In the genomic region with DNA sequence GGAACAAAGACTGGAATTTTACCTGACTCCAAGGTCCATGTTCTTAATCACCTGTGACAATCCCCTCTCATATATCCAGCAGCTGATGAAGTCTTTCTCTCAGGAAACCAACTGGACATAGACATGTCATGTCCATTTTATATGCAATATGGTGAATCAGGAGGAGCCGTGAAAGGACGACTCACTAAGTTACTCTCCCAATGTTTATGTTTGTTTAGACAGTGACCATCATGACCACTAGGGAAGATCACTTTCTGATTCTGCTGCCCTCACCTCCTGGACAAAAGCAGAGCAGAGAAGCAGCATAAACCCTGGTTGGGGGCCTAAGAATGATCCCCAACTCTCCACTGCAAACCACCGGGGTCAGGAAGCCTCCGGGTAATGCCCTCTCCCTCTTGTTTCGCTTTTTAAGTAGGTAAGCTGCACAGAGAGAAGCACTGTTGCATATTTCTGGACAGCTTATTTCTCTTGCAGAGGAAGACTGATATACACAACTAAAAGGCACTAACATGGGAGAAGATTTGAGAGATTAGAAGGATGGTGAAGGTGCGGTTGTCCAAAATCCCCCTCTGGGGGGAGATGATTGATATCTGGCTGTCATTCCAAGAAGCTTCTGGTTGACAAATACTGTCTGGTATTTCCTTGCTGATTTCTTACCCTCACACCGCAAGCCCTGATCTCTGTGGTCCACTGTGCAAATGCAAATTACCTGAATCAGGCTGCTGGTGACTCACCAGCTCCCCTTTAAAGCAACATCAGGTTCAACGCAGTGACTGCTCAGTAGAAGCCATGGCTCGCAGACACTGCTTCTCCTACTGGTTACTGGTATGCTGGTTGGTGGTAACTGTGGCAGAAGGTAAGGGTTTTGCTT, we compare ENCODE assay signal across 9 cellular contexts. TPM values are rescaled to one million over a fixed set of nuclear protein-coding genes. Genes with fewer than 3 reads are reported as not detected.
DNase-seq lines count a peak whose midpoint lies in the region; ATAC-seq and TF ChIP-seq lines count a peak whose summit lies in the region.
"Had no signal": no experiment of that assay in that cellular context is flagged by ENCODE, and none has a peak within 500 bp of the region (broad histone marks: within the 10 kb centered on the region; RNA-seq: fewer than 3 reads in every experiment).

A gene with protein sequence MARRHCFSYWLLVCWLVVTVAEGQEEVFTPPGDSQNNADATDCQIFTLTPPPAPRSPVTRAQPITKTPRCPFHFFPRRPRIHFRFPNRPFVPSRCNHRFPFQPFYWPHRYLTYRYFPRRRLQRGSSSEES (plus strand): TSS at position 773 of the 871 bp plus-strand sequence. CDS start 17 bp downstream, at position 790.

- CTCF ChIA-PET in HCT116 (lab: Charles Lee) (interaction anchor here (1.3 kb wide), 1 partner anchor 293 kb away, joined by 3 read pairs; no protein-coding TSS in a partner anchor), A673 (lab: Charles Lee) (no interaction called here)

- POLR2A ChIA-PET in HCT116 (lab: Charles Lee) (no interaction called here), A673 (lab: Charles Lee; ENCODE audit: low non-redundant PET) (no interaction called here)

- H3K36me3 ChIP-seq in HCT116 (ENCODE audit: control insufficient read depth in 1 of 2, insufficient read depth in 2 of 2, low read length in 2 of 2) (no peaks in the 10 kb centered on the region), A673 (ENCODE audit: insufficient read depth, low read length, poor library complexity, severe bottlenecking) (no peaks in the 10 kb centered on the region)
- H3K36me3 ChIP-seq: neutrophil had no signal

- peak within 1 kb of the TSS; percentile 20; the same call in 1 of the 2 replicates for H3K4me2 ChIP-seq in HCT116 (ENCODE audit: low read length)

- intact Hi-C loops in HCT116 (cut with micrococcal nuclease) (no loop called here), A673 (cut with micrococcal nuclease; ENCODE audit: unreplicated experiment) (no loop called here)

- H4K20me1 ChIP-seq in HCT116 (ENCODE audit: insufficient read depth), result no peaks in the 10 kb centered on the region

- ATAC-seq in HCT116, result peak; percentile 77

- H3K27me3 ChIP-seq in HCT116 (ENCODE audit: insufficient read depth, low read length), result no peaks in the 10 kb centered on the region
- no peaks in the 10 kb centered on the region for H3K27me3 ChIP-seq in A673 (replicated peaks; ENCODE audit: insufficient read depth, low read depth, low read length, poor library complexity)
- H3K27me3 ChIP-seq: neutrophil had no signal

- RAD21 ChIA-PET in HCT116 (lab: Charles Lee; ENCODE audit: low non-redundant PET in 1 of 2, low total read pairs in 2 of 2, uncharacterized antibody in 2 of 2, unreplicated experiment in 2 of 2), result no interaction called here

- H3K9me3 ChIP-seq in HCT116 (ENCODE audit: control insufficient read depth in 1 of 2, insufficient read depth in 1 of 2, low read depth in 1 of 2, low read length in 2 of 2) (no peaks in the 10 kb centered on the region), A673 (ENCODE audit: low read depth, low read length, poor library complexity, severe bottlenecking) (no peaks in the 10 kb centered on the region)
- H3K9me3 ChIP-seq: neutrophil had no signal

- no peak within 1 kb of the TSS for H3K4me3 Mint-ChIP-seq in nephron progenitor cell

- TF ChIP-seq POLR2A in HCT116 (IDR thresholded peaks at IDR 0.05; ENCODE audit: borderline replicate concordance, extremely low read depth, insufficient read depth, insufficient read length), result no peak

- H3K9me3 Mint-ChIP-seq in nephron progenitor cell, result no peaks in the 10 kb centered on the region

- no peak within 1 kb of the TSS for H3K9ac ChIP-seq in HCT116 (ENCODE audit: low read length)

- no peak within 1 kb of the TSS for H2AFZ ChIP-seq in HCT116 (ENCODE audit: low read depth, low read length, poor library complexity, severe bottlenecking)

- TF ChIP-seq CTCF in HCT116 (IDR thresholded peaks at IDR 0.05 in 2 of 3, conservative IDR thresholded peaks at IDR 0.05 in 1 of 3; ENCODE audit: borderline replicate concordance in 1 of 3, insufficient read depth in 1 of 3, low read depth in 2 of 3, low read length in 2 of 3) (peak in 2 of 3 experiments; percentile 14 to 31; a peak in 3 of 6 replicates), choroid plexus epithelial cell (conservative IDR thresholded peaks at IDR 0.05; ENCODE audit: low read depth, low read length) (peak; percentile 31), nephron progenitor cell (IDR thresholded peaks at IDR 0.05) (no peak), A673 (conservative IDR thresholded peaks at IDR 0.05; ENCODE audit: low read depth, low read length) (no peak)

- H3K79me2 ChIP-seq in HCT116 (ENCODE audit: insufficient read depth, low read length), result no peaks in the 10 kb centered on the region

- H3K4me3 ChIP-seq in HCT116 (replicated peaks in 1 of 2; ENCODE audit: low read depth in 1 of 2, low read length in 2 of 2) (no peak within 1 kb of the TSS), choroid plexus epithelial cell (ENCODE audit: low read depth, low read length) (no peak within 1 kb of the TSS), A673 (ENCODE audit: low read depth, low read length, poor library complexity, severe bottlenecking) (no peak within 1 kb of the TSS)

- no peaks in the 10 kb centered on the region for H3K9me2 ChIP-seq in HCT116 (ENCODE audit: insufficient read depth)

- peaks cover 15% of the 10 kb centered on the region for H3K4me1 Mint-ChIP-seq in nephron progenitor cell

- BruUV-seq in HCT116 (replicated peaks; lab: Mats Ljungman, UMichigan), result no TSS peak
- no TSS peak for BruUV-seq in A673 (replicated peaks; lab: Mats Ljungman, UMichigan)

- H3K4me1 ChIP-seq in HCT116 (ENCODE audit: control insufficient read depth in 1 of 2, insufficient read depth in 2 of 2, low read length in 2 of 2) (peaks cover 0 to 9% of the 10 kb centered on the region in 2 experiments; a peak in 2 of 4 replicates), A673 (ENCODE audit: insufficient read depth, low read length, poor library complexity, severe bottlenecking) (no peaks in the 10 kb centered on the region)

- DNase-seq in NCI-H146 (lab: John Stamatoyannopoulos, UW), result peak; percentile 17
- DNase-seq in NCI-H146 treated with DMSO at 0.1 percent for 48 hours (lab: John Stamatoyannopoulos, UW; ENCODE audit: unreplicated experiment), result no peak
- no peak for DNase-seq in HCT116 (ENCODE audit: low read depth, low spot score)
- peak; percentile 34 for DNase-seq in NAMALWA (ENCODE audit: low spot score)
- peak; percentile 71 for DNase-seq in choroid plexus epithelial cell (ENCODE audit: low read depth)
- DNase-seq in nephron progenitor cell, result no peak
- DNase-seq in A673 (ENCODE audit: low spot score), result no peak
- DNase-seq in pons (ENCODE audit: low spot score), result no peak

- H3K27ac ChIP-seq in HCT116 (ENCODE audit: low read depth, low read length), result no peak within 1 kb of the TSS
- H3K27ac ChIP-seq in A673 (ENCODE audit: low read depth, low read length, poor library complexity, severe bottlenecking), result no peak within 1 kb of the TSS
- H3K27ac ChIP-seq: neutrophil had no signal

- peaks cover 11% of the 10 kb centered on the region for H3K27me3 Mint-ChIP-seq in nephron progenitor cell (ENCODE audit: low read depth, poor library complexity)

- no peaks in the 10 kb centered on the region for H3K36me3 Mint-ChIP-seq in nephron progenitor cell (ENCODE audit: low read depth)

- TF ChIP-seq RAD21 in HCT116 (IDR thresholded peaks at IDR 0.05; ENCODE audit: low read depth), result no peak

- no peak within 1 kb of the TSS for H3K27ac Mint-ChIP-seq in nephron progenitor cell

TF ChIP-seq in HCT116, 20 proteins besides CTCF, POLR2A, EP300 and RAD21 (continues in another document):
- no peak for TF ChIP-seq FOSL1 (IDR thresholded peaks at IDR 0.05; ENCODE audit: low read depth)
- TF ChIP-seq EGR1 (IDR thresholded peaks at IDR 0.05; ENCODE audit: low read depth), result no peak
- no peak for TF ChIP-seq ZNF274 (IDR thresholded peaks at IDR 0.05; ENCODE audit: low read depth, low read length)
- TF ChIP-seq, protein P1, sequence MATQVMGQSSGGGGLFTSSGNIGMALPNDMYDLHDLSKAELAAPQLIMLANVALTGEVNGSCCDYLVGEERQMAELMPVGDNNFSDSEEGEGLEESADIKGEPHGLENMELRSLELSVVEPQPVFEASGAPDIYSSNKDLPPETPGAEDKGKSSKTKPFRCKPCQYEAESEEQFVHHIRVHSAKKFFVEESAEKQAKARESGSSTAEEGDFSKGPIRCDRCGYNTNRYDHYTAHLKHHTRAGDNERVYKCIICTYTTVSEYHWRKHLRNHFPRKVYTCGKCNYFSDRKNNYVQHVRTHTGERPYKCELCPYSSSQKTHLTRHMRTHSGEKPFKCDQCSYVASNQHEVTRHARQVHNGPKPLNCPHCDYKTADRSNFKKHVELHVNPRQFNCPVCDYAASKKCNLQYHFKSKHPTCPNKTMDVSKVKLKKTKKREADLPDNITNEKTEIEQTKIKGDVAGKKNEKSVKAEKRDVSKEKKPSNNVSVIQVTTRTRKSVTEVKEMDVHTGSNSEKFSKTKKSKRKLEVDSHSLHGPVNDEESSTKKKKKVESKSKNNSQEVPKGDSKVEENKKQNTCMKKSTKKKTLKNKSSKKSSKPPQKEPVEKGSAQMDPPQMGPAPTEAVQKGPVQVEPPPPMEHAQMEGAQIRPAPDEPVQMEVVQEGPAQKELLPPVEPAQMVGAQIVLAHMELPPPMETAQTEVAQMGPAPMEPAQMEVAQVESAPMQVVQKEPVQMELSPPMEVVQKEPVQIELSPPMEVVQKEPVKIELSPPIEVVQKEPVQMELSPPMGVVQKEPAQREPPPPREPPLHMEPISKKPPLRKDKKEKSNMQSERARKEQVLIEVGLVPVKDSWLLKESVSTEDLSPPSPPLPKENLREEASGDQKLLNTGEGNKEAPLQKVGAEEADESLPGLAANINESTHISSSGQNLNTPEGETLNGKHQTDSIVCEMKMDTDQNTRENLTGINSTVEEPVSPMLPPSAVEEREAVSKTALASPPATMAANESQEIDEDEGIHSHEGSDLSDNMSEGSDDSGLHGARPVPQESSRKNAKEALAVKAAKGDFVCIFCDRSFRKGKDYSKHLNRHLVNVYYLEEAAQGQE (IDR thresholded peaks at IDR 0.05; ENCODE audit: low read depth), result no peak
- TF ChIP-seq TCF7L2 (IDR thresholded peaks at IDR 0.05; ENCODE audit: borderline replicate concordance, extremely low read depth, insufficient read depth, insufficient read length), result no peak

RNA-seq across cellular contexts. Expression of the gene that starts here (rescaled TPM):
- total RNA-seq in HCT116 (2021; ENCODE audit: unreplicated experiment) (not detected), A673 (2021) (not detected in 2 replicates)
- polyA plus RNA-seq in HCT116 (2012), result not detected in 2 replicates

Comparison
In these comparisons a context has a peak if more than half of its experiments do, and no peak if none do; other contexts are left out.
1. DNase-seq: peak in NCI-H146 (single experiment), NAMALWA (single experiment) and choroid plexus epithelial cell (single experiment); none in NCI-H146 treated with DMSO at 0.1 percent for 48 hours (single experiment), HCT116 (single experiment), nephron progenitor cell (single experiment), A673 (single experiment) and pons (single experiment).
2. Peak in ATAC-seq and H3K4me2 ChIP-seq in HCT116; RNA of the gene not detected or under 1 TPM.
3. CTCF ChIP-seq: peak in HCT116 (2 of 3) and choroid plexus epithelial cell (single experiment); none in nephron progenitor cell (single experiment) and A673 (single experiment).